26 cellular contexts compared by ENCODE assay signal in the genomic region with DNA sequence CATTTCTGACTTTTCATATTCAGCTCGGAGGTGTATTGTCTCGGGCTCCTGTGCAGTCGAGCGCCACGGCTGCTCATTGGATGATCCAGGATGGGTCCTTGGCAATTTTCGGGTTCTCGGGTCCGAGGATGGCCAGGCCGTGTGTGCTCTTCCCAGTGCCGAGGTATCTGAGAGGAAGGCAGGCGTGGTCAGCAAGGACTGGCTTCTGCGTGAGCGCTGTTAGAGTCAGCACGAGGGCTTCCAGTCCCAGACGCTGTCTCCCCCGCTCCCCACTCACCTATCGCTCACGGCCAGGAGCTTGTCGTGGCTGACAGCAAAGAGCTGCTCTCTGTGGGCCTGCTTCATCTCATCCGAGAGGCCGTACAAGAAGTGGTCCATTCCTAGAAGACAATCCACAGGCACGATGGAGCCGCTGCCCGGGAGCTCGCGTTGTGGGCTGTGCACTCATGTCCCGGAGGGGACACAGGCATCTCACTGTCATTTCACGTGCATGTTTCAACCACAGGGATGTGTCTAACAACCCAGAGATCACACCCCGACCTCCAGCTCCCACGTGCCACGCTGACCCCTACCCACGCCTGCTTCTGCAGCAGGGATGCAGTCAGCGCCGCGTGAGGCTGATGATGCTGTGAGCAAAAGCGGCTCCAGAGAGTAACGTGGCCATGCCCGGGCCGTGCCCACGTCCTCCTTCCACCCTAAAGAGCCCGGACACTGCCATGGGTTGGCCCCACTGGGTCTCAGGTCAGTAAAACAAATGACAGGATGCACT. TPM values are rescaled to one million over a fixed set of nuclear protein-coding genes. Genes with fewer than 3 reads are reported as not detected.
DNase-seq lines count a peak whose midpoint lies in the region; ATAC-seq lines count a peak whose summit lies in the region.
"Had no signal": no experiment of that assay in that cellular context is flagged by ENCODE, and none has a peak within 500 bp of the region (broad histone marks: within the 10 kb centered on the region; RNA-seq: fewer than 3 reads in every experiment).

No MANE protein-coding gene starts in this region.

- no peak overlapping the region for H3K14ac ChIP-seq in mesenchymal stem cell (ENCODE audit: low read length in 2 of 2)

- H3K4me1 Mint-ChIP-seq in activated naive CD4-positive, alpha-beta T cell treated with anti-CD3 and anti-CD28 coated beads for 36 hours (ENCODE audit: low read depth) = no peaks in the 10 kb centered on the region
- H3K4me1 Mint-ChIP-seq in activated naive CD4-positive, alpha-beta T cell treated with anti-CD3 and anti-CD28 coated beads, Interleukin-2, amount 10 ng/mL, durations not matched to agents 7 days and 5 days = no peaks in the 10 kb centered on the region
- no peaks in the 10 kb centered on the region for H3K4me1 Mint-ChIP-seq in activated T-helper 17 cell treated with anti-CD3 and anti-CD28 coated beads, Interleukin-2, amount 50 U/mL, for 72 hours
- H3K4me1 Mint-ChIP-seq: immature natural killer cell had no signal

- peaks cover 19% of the 10 kb centered on the region for H3K79me1 ChIP-seq in mesenchymal stem cell (replicated peaks; ENCODE audit: low read length, poor library complexity, severe bottlenecking)

- H3K27ac Mint-ChIP-seq in activated naive CD4-positive, alpha-beta T cell treated with anti-CD3 and anti-CD28 coated beads for 36 hours = peak overlapping the region; percentile 73
- no peak overlapping the region for H3K27ac Mint-ChIP-seq in activated naive CD4-positive, alpha-beta T cell treated with anti-CD3 and anti-CD28 coated beads, Interleukin-2, amount 10 ng/mL, durations not matched to agents 7 days and 5 days
- peak overlapping the region; percentile 39 for H3K27ac Mint-ChIP-seq in activated T-helper 17 cell treated with anti-CD3 and anti-CD28 coated beads, Interleukin-2, amount 50 U/mL, for 72 hours
- H3K27ac Mint-ChIP-seq: T-helper 1 cell treated with Interleukin-12 subunit alpha and Interleukin-12 subunit beta and Interleukin-4 antibody, amounts not matched to agents 30 μg/mL and 1 μg/mL, for 36 hours had no signal

- CTCF ChIA-PET in activated naive CD4-positive, alpha-beta T cell treated with anti-CD3 and anti-CD28 coated beads for 36 hours (lab: Charles Lee) = no interaction called here
- CTCF ChIA-PET in activated naive CD4-positive, alpha-beta T cell treated with anti-CD3 and anti-CD28 coated beads, Interleukin-2, amount 10 ng/mL, durations not matched to agents 7 days and 5 days (lab: Charles Lee) = no interaction called here

- H2BK5ac ChIP-seq in mesenchymal stem cell (ENCODE audit: low read depth, low read length, poor library complexity, severe bottlenecking) = no peak overlapping the region

- H3K9me3 ChIP-seq in mesenchymal stem cell (ENCODE audit: control insufficient read depth, low read length) = no peaks in the 10 kb centered on the region
- H3K9me3 ChIP-seq: A549, BLaER1, HAP-1, left lung, thyroid gland had no signal

- peaks cover 79 to 93% of the 10 kb centered on the region in 2 experiments for H3K36me3 ChIP-seq in mesenchymal stem cell (ENCODE audit: control insufficient read depth in 1 of 2, insufficient read depth in 2 of 2, low read depth in 1 of 2, low read length in 2 of 2)

- no peak for DNase-seq in activated naive CD4-positive, alpha-beta T cell treated with anti-CD3 and anti-CD28 coated beads for 36 hours
- no peak for DNase-seq in activated naive CD4-positive, alpha-beta T cell treated with anti-CD3 and anti-CD28 coated beads, Interleukin-2, amount 10 ng/mL, durations not matched to agents 7 days and 5 days
- DNase-seq in mesenchymal stem cell = no peak
- no peak for DNase-seq in NCI-H2107 treated with DMSO at 0.1 percent for 48 hours (lab: John Stamatoyannopoulos, UW; ENCODE audit: unreplicated experiment)
- no peak for DNase-seq in dedifferentiated amniotic fluid mesenchymal stem cell (ENCODE audit: extremely low spot score)
- DNase-seq: activated CD4-positive, alpha-beta T cell treated with anti-CD3 and anti-CD28 coated beads for 4 hours; amniotic stem cell; immature natural killer cell; MM.1S; NCI-H1436; NCI-H2107; NCI-H524; stimulated activated CD4-positive, alpha-beta T cell treated with anti-CD3 and anti-CD28 coated beads, Interleukin-2, amount 100 ng/mL, for 48 hours; stimulated activated naive CD4-positive, alpha-beta T cell; thyroid gland had no signal

- peak overlapping the region in 1 of 2 experiments; percentile 24 for H3K4me3 ChIP-seq in mesenchymal stem cell (ENCODE audit: insufficient read depth in 1 of 2, low read depth in 1 of 2, low read length in 2 of 2)
- H3K4me3 ChIP-seq: A549, BLaER1, HAP-1, left lung, SJSA1, skin epidermis, thyroid gland had no signal

- no peak overlapping the region for H3K4me3 Mint-ChIP-seq in activated naive CD4-positive, alpha-beta T cell treated with anti-CD3 and anti-CD28 coated beads for 36 hours
- H3K4me3 Mint-ChIP-seq in activated naive CD4-positive, alpha-beta T cell treated with anti-CD3 and anti-CD28 coated beads, Interleukin-2, amount 10 ng/mL, durations not matched to agents 7 days and 5 days = no peak overlapping the region
- no peak overlapping the region for H3K4me3 Mint-ChIP-seq in activated T-helper 17 cell treated with anti-CD3 and anti-CD28 coated beads, Interleukin-2, amount 50 U/mL, for 72 hours
- H3K4me3 Mint-ChIP-seq: immature natural killer cell; T-helper 1 cell treated with Interleukin-12 subunit alpha and Interleukin-12 subunit beta and Interleukin-4 antibody, amounts not matched to agents 30 μg/mL and 1 μg/mL, for 36 hours had no signal

- no peak overlapping the region for H3K4me2 ChIP-seq in mesenchymal stem cell (ENCODE audit: low read length, poor library complexity, severe bottlenecking)
- H3K4me2 ChIP-seq: A549, BLaER1 had no signal

- H2BK12ac ChIP-seq in mesenchymal stem cell (ENCODE audit: low read length in 2 of 2) = no peak overlapping the region

- H3K23ac ChIP-seq in mesenchymal stem cell (ENCODE audit: low read length in 2 of 2) = no peak overlapping the region

- no peak overlapping the region for H2AK5ac ChIP-seq in mesenchymal stem cell (ENCODE audit: low read length, severe bottlenecking)

- H2BK15ac ChIP-seq in mesenchymal stem cell (ENCODE audit: low read depth, poor library complexity, severe bottlenecking) = no peak overlapping the region

- no peak overlapping the region for H4K91ac ChIP-seq in mesenchymal stem cell (ENCODE audit: low read length)

- H3K27me3 ChIP-seq in mesenchymal stem cell (ENCODE audit: control insufficient read depth in 1 of 2, insufficient read depth in 1 of 2, low read length in 2 of 2) = no peaks in the 10 kb centered on the region
- H3K27me3 ChIP-seq: BLaER1, left lung, SJSA1, thyroid gland had no signal

- H3K18ac ChIP-seq in mesenchymal stem cell (ENCODE audit: low read depth in 1 of 2, low read length in 2 of 2) = no peak overlapping the region

- no peaks in the 10 kb centered on the region for H3K27me3 Mint-ChIP-seq in activated naive CD4-positive, alpha-beta T cell treated with anti-CD3 and anti-CD28 coated beads for 36 hours (ENCODE audit: low read depth)
- H3K27me3 Mint-ChIP-seq in activated naive CD4-positive, alpha-beta T cell treated with anti-CD3 and anti-CD28 coated beads, Interleukin-2, amount 10 ng/mL, durations not matched to agents 7 days and 5 days = no peaks in the 10 kb centered on the region
- H3K27me3 Mint-ChIP-seq in activated T-helper 17 cell treated with anti-CD3 and anti-CD28 coated beads, Interleukin-2, amount 50 U/mL, for 72 hours = no peaks in the 10 kb centered on the region

- no peak overlapping the region for H2AFZ ChIP-seq in mesenchymal stem cell (ENCODE audit: low read depth, low read length)

- H3K36me3 Mint-ChIP-seq in activated naive CD4-positive, alpha-beta T cell treated with anti-CD3 and anti-CD28 coated beads for 36 hours (ENCODE audit: low read depth) = peaks cover 53% of the 10 kb centered on the region
- H3K36me3 Mint-ChIP-seq in activated naive CD4-positive, alpha-beta T cell treated with anti-CD3 and anti-CD28 coated beads, Interleukin-2, amount 10 ng/mL, durations not matched to agents 7 days and 5 days = peaks cover 74% of the 10 kb centered on the region
- H3K36me3 Mint-ChIP-seq in activated T-helper 17 cell treated with anti-CD3 and anti-CD28 coated beads, Interleukin-2, amount 50 U/mL, for 72 hours (ENCODE audit: low read depth) = peaks cover 100% of the 10 kb centered on the region

- no peak overlapping the region for H4K8ac ChIP-seq in mesenchymal stem cell (ENCODE audit: low read length)

- H3K27ac ChIP-seq in mesenchymal stem cell (ENCODE audit: low read length, poor library complexity, severe bottlenecking) (no peak overlapping the region), temporal lobe (ENCODE audit: low read depth, low read length) (peak overlapping the region; percentile 58)
- H3K27ac ChIP-seq: BLaER1, SJSA1, thyroid gland had no signal

- peak; percentile 16 for ATAC-seq in activated T-helper 17 cell treated with anti-CD3 and anti-CD28 coated beads, Interleukin-2, amount 50 U/mL, for 72 hours (replicated peaks)
- no peak for ATAC-seq in HG02798 (IDR thresholded peaks at IDR 0.05; ENCODE audit: poor library complexity, unreplicated experiment)
- ATAC-seq: A549, Panc1 had no signal

- no peak overlapping the region for H3K4ac ChIP-seq in mesenchymal stem cell (ENCODE audit: low read depth in 1 of 2, low read length in 2 of 2)

- no peak overlapping the region for H2BK120ac ChIP-seq in mesenchymal stem cell (ENCODE audit: low read depth, low read length)

- no peaks in the 10 kb centered on the region for H3K9me3 Mint-ChIP-seq in activated naive CD4-positive, alpha-beta T cell treated with anti-CD3 and anti-CD28 coated beads for 36 hours
- H3K9me3 Mint-ChIP-seq in activated naive CD4-positive, alpha-beta T cell treated with anti-CD3 and anti-CD28 coated beads, Interleukin-2, amount 10 ng/mL, durations not matched to agents 7 days and 5 days = no peaks in the 10 kb centered on the region
- no peaks in the 10 kb centered on the region for H3K9me3 Mint-ChIP-seq in activated T-helper 17 cell treated with anti-CD3 and anti-CD28 coated beads, Interleukin-2, amount 50 U/mL, for 72 hours
- H3K9me3 Mint-ChIP-seq: immature natural killer cell; T-helper 1 cell treated with Interleukin-12 subunit alpha and Interleukin-12 subunit beta and Interleukin-4 antibody, amounts not matched to agents 30 μg/mL and 1 μg/mL, for 36 hours had no signal

- WGBS in mesenchymal stem cell = 96% methylated on average over 41 of the region's 41 CpGs

- no peaks in the 10 kb centered on the region for H3K4me1 ChIP-seq in mesenchymal stem cell (ENCODE audit: control insufficient read depth, insufficient read depth, low read depth, low read length)
- H3K4me1 ChIP-seq: HAP-1, left lung, SJSA1, thyroid gland had no signal

- intact Hi-C loops in activated naive CD4-positive, alpha-beta T cell treated with anti-CD3 and anti-CD28 coated beads for 36 hours (cut with micrococcal nuclease) = no loop called here

- peak overlapping the region; percentile 38 for H3K9ac ChIP-seq in mesenchymal stem cell (ENCODE audit: low read length)
- H3K9ac ChIP-seq: BLaER1 had no signal

RNA-seq across cellular contexts. Expression of a gene that starts 34.4 kb away (rescaled TPM):
- total RNA-seq in activated naive CD4-positive, alpha-beta T cell treated with anti-CD3 and anti-CD28 coated beads for 36 hours = 10 to 100 TPM; 65.6 to 74.5 TPM
- 100 to 1,000 TPM; 160 to 169 TPM for total RNA-seq in activated T-helper 17 cell treated with anti-CD3 and anti-CD28 coated beads, Interleukin-2, amount 50 U/mL, for 72 hours
- 53.6 TPM for polyA plus RNA-seq in mesenchymal stem cell (2013, experiment 1 of 2)
- polyA plus RNA-seq in mesenchymal stem cell (2013, experiment 2 of 2) = 50.9 TPM
- 48.4 TPM for total RNA-seq in temporal lobe
